Comparison of ENCODE assay signal across 14 cellular contexts in the genomic region with DNA sequence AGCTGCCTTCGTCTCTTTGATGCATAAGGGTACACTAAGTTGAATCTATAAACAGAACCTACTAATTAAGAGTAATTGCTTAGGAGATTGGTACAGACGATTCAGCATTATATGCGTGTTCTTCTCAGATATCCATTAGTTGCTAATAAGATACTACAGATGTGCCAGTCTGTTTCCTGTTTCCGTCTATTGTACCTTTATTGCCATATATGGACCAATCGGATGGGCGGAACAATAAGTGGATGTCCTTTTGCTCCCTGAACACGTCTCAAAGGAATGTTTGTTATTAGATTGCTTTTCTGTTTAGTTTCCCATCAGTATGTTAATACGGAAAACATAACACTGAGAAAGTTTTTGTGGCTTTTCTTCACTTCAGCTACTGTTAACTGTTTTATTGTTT.
DNase-seq lines count a peak whose midpoint lies in the region; ATAC-seq and TF ChIP-seq lines count a peak whose summit lies in the region.
"Had no signal": no experiment of that assay in that cellular context is flagged by ENCODE, and none has a peak within 500 bp of the region (broad histone marks: within the 10 kb centered on the region; RNA-seq: fewer than 3 reads in every experiment).

No MANE protein-coding gene starts in this region.

- intact Hi-C loops in esophagus muscularis mucosa (cut with DNase I) = loop anchor here (10.0 kb wide), 1 partner anchor 443 kb away; no protein-coding TSS in a partner anchor
- intact Hi-C loops in CD8-positive, alpha-beta T cell (cut with DNase I, micrococcal nuclease) = no loop called here

- DNase-seq in A172 (ENCODE audit: low spot score) (peak; percentile 57), RWPE1 (ENCODE audit: low spot score) (peak; percentile 1), esophagus muscularis mucosa (ENCODE audit: extremely low spot score) (no peak), osteocyte (ENCODE audit: extremely low spot score, unreplicated experiment) (no peak), hypothalamus (lab: John Stamatoyannopoulos, UW) (no peak), NCI-H748 treated with DMSO at 0.1 percent for 48 hours (lab: John Stamatoyannopoulos, UW) (no peak)
- no peak for DNase-seq in activated naive CD8-positive, alpha-beta T cell treated with anti-CD3 and anti-CD28 coated beads, Interleukin-2, amount 50 U/mL, for 24 hours
- DNase-seq in CD8-positive, alpha-beta T cell = no peak
- DNase-seq: naive B cell; NCI-H774; SIG-M5; stimulated activated CD4-positive, alpha-beta T cell treated with anti-CD3 and anti-CD28 coated beads, Interleukin-15, amount 100 ng/mL, for 24 hours; stimulated activated CD8-positive, alpha-beta memory T cell treated with anti-CD3 and anti-CD28 coated beads, Interleukin-4, amount 100 ng/mL, for 48 hours had no signal

- H3K4me1 Mint-ChIP-seq in osteocyte (ENCODE audit: unreplicated experiment) = peaks cover 35% of the 10 kb centered on the region
- H3K4me1 Mint-ChIP-seq in activated naive CD8-positive, alpha-beta T cell treated with anti-CD3 and anti-CD28 coated beads, Interleukin-2, amount 50 U/mL, for 24 hours = no peaks in the 10 kb centered on the region
- no peaks in the 10 kb centered on the region for H3K4me1 Mint-ChIP-seq in CD8-positive, alpha-beta T cell (ENCODE audit: low read depth)
- H3K4me1 Mint-ChIP-seq: naive B cell had no signal

- peak overlapping the region; percentile 72 for H3K4me3 Mint-ChIP-seq in osteocyte (ENCODE audit: unreplicated experiment)
- no peak overlapping the region for H3K4me3 Mint-ChIP-seq in activated naive CD8-positive, alpha-beta T cell treated with anti-CD3 and anti-CD28 coated beads, Interleukin-2, amount 50 U/mL, for 24 hours
- H3K4me3 Mint-ChIP-seq in CD8-positive, alpha-beta T cell = no peak overlapping the region
- H3K4me3 Mint-ChIP-seq: naive B cell, WTC11 had no signal

- H3K27me3 Mint-ChIP-seq in osteocyte (ENCODE audit: unreplicated experiment) = no peaks in the 10 kb centered on the region
- no peaks in the 10 kb centered on the region for H3K27me3 Mint-ChIP-seq in activated naive CD8-positive, alpha-beta T cell treated with anti-CD3 and anti-CD28 coated beads, Interleukin-2, amount 50 U/mL, for 24 hours
- no peaks in the 10 kb centered on the region for H3K27me3 Mint-ChIP-seq in CD8-positive, alpha-beta T cell (ENCODE audit: low read depth)
- H3K27me3 Mint-ChIP-seq: naive B cell had no signal

- TF ChIP-seq CTCF in RWPE1 (conservative IDR thresholded peaks at IDR 0.05; ENCODE audit: low read depth) (no peak), esophagus muscularis mucosa (IDR thresholded peaks at IDR 0.05) (no peak), osteocyte (IDR thresholded peaks at IDR 0.05) (no peak)
- no peak for TF ChIP-seq CTCF in CD8-positive, alpha-beta T cell (IDR thresholded peaks at IDR 0.05)

- no peak overlapping the region for H3K27ac ChIP-seq in RWPE1
- peak overlapping the region; percentile 66 to 78 (median 70) for H3K27ac ChIP-seq in esophagus muscularis mucosa (replicated peaks in 1 of 4)
- H3K27ac ChIP-seq in CD8-positive, alpha-beta T cell (ENCODE audit: low read depth, low read length) = no peak overlapping the region

- TF ChIP-seq POLR2A in esophagus muscularis mucosa (IDR thresholded peaks at IDR 0.05; ENCODE audit: low read depth) = no peak

- peaks cover 10 to 46% (median 37%) of the 10 kb centered on the region in 4 donors for H3K4me1 ChIP-seq in esophagus muscularis mucosa
- no peaks in the 10 kb centered on the region for H3K4me1 ChIP-seq in CD8-positive, alpha-beta T cell (ENCODE audit: insufficient read depth, low read length)

- H3K36me3 Mint-ChIP-seq in osteocyte (ENCODE audit: unreplicated experiment) = no peaks in the 10 kb centered on the region
- H3K36me3 Mint-ChIP-seq in activated naive CD8-positive, alpha-beta T cell treated with anti-CD3 and anti-CD28 coated beads, Interleukin-2, amount 50 U/mL, for 24 hours (ENCODE audit: low read depth) = no peaks in the 10 kb centered on the region
- H3K36me3 Mint-ChIP-seq in CD8-positive, alpha-beta T cell = no peaks in the 10 kb centered on the region
- H3K36me3 Mint-ChIP-seq: naive B cell, WTC11 had no signal

- H3K4me3 ChIP-seq in esophagus muscularis mucosa = peak overlapping the region; percentile 37 to 51 (median 49)
- no peak overlapping the region for H3K4me3 ChIP-seq in CD8-positive, alpha-beta T cell (ENCODE audit: low read depth, low read length)

- no peaks in the 10 kb centered on the region for H3K27me3 ChIP-seq in esophagus muscularis mucosa
- H3K27me3 ChIP-seq in CD8-positive, alpha-beta T cell (ENCODE audit: insufficient read depth, low read length) = no peaks in the 10 kb centered on the region

- no peak for ATAC-seq in activated naive CD8-positive, alpha-beta T cell treated with anti-CD3 and anti-CD28 coated beads, Interleukin-2, amount 50 U/mL, for 24 hours
- ATAC-seq in CD8-positive, alpha-beta T cell = no peak
- ATAC-seq: WTC11 had no signal

- no peak for TF ChIP-seq EP300 in esophagus muscularis mucosa (IDR thresholded peaks at IDR 0.05)

- CTCF ChIA-PET in RWPE1 (lab: Yijun Ruan, JAX) = interaction anchor here (0.6 kb wide), 1 partner anchor 1747 kb away, joined by 3 read pairs; no protein-coding TSS in a partner anchor
- CTCF ChIA-PET in CD8-positive, alpha-beta T cell (lab: Charles Lee) = no interaction called here

- H3K36me3 ChIP-seq in esophagus muscularis mucosa = no peaks in the 10 kb centered on the region
- H3K36me3 ChIP-seq in CD8-positive, alpha-beta T cell (ENCODE audit: insufficient read depth, low read length) = no peaks in the 10 kb centered on the region

- 20% methylated on average over 8 of the region's 8 CpGs for WGBS in esophagus muscularis mucosa

- H3K27ac Mint-ChIP-seq in osteocyte (ENCODE audit: unreplicated experiment) = peak overlapping the region; percentile 90
- H3K27ac Mint-ChIP-seq in activated naive CD8-positive, alpha-beta T cell treated with anti-CD3 and anti-CD28 coated beads, Interleukin-2, amount 50 U/mL, for 24 hours = no peak overlapping the region
- H3K27ac Mint-ChIP-seq in CD8-positive, alpha-beta T cell = no peak overlapping the region
- H3K27ac Mint-ChIP-seq: naive B cell, WTC11 had no signal

- no peaks in the 10 kb centered on the region for H3K9me3 ChIP-seq in esophagus muscularis mucosa
- no peaks in the 10 kb centered on the region for H3K9me3 ChIP-seq in CD8-positive, alpha-beta T cell (ENCODE audit: low read length)

- H3K9me3 Mint-ChIP-seq in osteocyte (ENCODE audit: unreplicated experiment) = no peaks in the 10 kb centered on the region
- peaks cover 8% of the 10 kb centered on the region for H3K9me3 Mint-ChIP-seq in activated naive CD8-positive, alpha-beta T cell treated with anti-CD3 and anti-CD28 coated beads, Interleukin-2, amount 50 U/mL, for 24 hours
- H3K9me3 Mint-ChIP-seq in CD8-positive, alpha-beta T cell = peaks cover 3% of the 10 kb centered on the region

- POLR2A ChIA-PET in RWPE1 (lab: Yijun Ruan, JAX; ENCODE audit: low non-redundant PET) = no interaction called here
- POLR2A ChIA-PET in CD8-positive, alpha-beta T cell (lab: Charles Lee) = no interaction called here

Comparison
In these comparisons a context has a peak if more than half of its experiments do, and no peak if none do; other contexts are left out.
1. DNase-seq: peak in A172 (single experiment) and RWPE1 (single experiment); none in esophagus muscularis mucosa (single experiment), osteocyte (single experiment), activated naive CD8-positive, alpha-beta T cell treated with anti-CD3 and anti-CD28 coated beads, Interleukin-2, amount 50 U/mL, for 24 hours (single experiment), hypothalamus (0 of 51), CD8-positive, alpha-beta T cell (0 of 7) and NCI-H748 treated with DMSO at 0.1 percent for 48 hours (single experiment).
2. H3K27ac ChIP-seq: peak in esophagus muscularis mucosa (4 of 4); none in RWPE1 (single experiment) and CD8-positive, alpha-beta T cell (single experiment).